In genomic region chr10:60778214-60778977, GRCh38 we compare ENCODE assay signal across 1 cellular context.
TF ChIP-seq lines count a peak whose summit lies in the region.

Gene CDK1 (plus strand): TSS chr10:60778478. CDS start chr10:60780166, 1,688 bp downstream.

TF ChIP-seq in SK-N-SH, 30 proteins besides CTCF, POLR2A, EP300 and RAD21 (continued from another document):
- no peak for TF ChIP-seq GATA2 (CRISPR knock-in tag; IDR thresholded peaks at IDR 0.05)
- peak; percentile 99; the same call in 1 of the 2 replicates for TF ChIP-seq SIN3A (IDR thresholded peaks at IDR 0.05; ENCODE audit: borderline replicate concordance, low read depth, low read length)
- TF ChIP-seq USF1 (IDR thresholded peaks at IDR 0.05; ENCODE audit: borderline replicate concordance, low read depth), result no peak
- peak; percentile 100 for TF ChIP-seq FOXM1 (IDR thresholded peaks at IDR 0.05; ENCODE audit: low read depth)
- TF ChIP-seq, protein P1, sequence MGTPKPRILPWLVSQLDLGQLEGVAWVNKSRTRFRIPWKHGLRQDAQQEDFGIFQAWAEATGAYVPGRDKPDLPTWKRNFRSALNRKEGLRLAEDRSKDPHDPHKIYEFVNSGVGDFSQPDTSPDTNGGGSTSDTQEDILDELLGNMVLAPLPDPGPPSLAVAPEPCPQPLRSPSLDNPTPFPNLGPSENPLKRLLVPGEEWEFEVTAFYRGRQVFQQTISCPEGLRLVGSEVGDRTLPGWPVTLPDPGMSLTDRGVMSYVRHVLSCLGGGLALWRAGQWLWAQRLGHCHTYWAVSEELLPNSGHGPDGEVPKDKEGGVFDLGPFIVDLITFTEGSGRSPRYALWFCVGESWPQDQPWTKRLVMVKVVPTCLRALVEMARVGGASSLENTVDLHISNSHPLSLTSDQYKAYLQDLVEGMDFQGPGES (IDR thresholded peaks at IDR 0.05; ENCODE audit: low read depth, low read length), result peak; percentile 62; the same call in 1 of the 2 replicates
- TF ChIP-seq EZH2phosphoT487 (IDR thresholded peaks at IDR 0.05; ENCODE audit: borderline replicate concordance, low read depth), result no peak
- no peak for TF ChIP-seq RFX5 (IDR thresholded peaks at IDR 0.05; ENCODE audit: low read length)
- TF ChIP-seq PBX3 (IDR thresholded peaks at IDR 0.05), result no peak
- TF ChIP-seq FOSL2 (IDR thresholded peaks at IDR 0.05; ENCODE audit: borderline replicate concordance, low read depth), result peak; percentile 18; the same call in 1 of the 2 replicates
- peak; percentile 81 for TF ChIP-seq NRF1 (IDR thresholded peaks at IDR 0.05; ENCODE audit: low read depth, low read length)
TF ChIP-seq in SK-N-SH: peak in this region for 10.
